ENCODE assay signal across 17 cellular contexts in the genomic region with DNA sequence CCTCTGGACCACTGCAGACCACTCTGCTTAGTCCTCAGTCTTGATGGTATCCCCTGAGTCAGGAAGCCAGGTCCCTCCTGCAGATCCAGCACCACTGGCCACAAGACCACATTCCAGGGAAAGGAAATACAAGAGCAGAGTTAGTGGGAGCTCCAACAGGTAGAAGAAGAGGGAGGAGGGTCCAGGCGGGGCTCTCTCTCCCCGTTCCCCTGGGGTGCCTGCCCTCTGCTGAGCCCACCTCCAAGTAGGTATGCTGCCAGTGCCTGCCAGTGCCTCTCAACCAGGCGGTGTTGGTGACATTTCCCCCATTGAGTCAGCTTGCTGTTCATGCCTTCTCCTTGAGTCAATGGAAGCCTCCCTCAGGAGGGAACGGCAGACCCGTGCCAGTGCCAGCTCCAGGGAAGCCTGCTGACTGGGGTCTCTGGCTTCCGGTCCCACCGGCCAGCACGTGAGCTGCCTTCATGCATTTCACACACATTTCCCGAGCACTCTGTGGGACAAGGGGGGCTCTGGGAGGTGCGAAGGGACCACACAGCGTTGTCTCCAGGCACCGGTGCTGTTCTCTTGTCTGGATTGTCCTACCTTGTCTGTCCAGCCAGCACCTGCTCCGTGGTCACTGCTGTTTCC.
"Had no signal": no experiment of that assay in that cellular context is flagged by ENCODE, and none has a peak within 500 bp of the region (broad histone marks: within the 10 kb centered on the region; RNA-seq: fewer than 3 reads in every experiment).

No MANE protein-coding gene starts in this region.

- H3K9me3 ChIP-seq: adrenal gland, colonic mucosa, esophagus muscularis mucosa, SK-N-SH, tibial nerve had no signal

- H3K36me3 ChIP-seq: adrenal gland, cardiac muscle cell, colonic mucosa, esophagus muscularis mucosa, tibial nerve had no signal

- H3K4me1 ChIP-seq: adrenal gland, colonic mucosa had no signal

- DNase-seq: activated CD4-positive, alpha-beta T cell treated with anti-CD3 and anti-CD28 coated beads, Interleukin-2, amount 50 U/mL, for 48 hours; activated CD8-positive, alpha-beta memory T cell treated with anti-CD3 and anti-CD28 coated beads, Interleukin-2, amount 10 ng/mL, durations not matched to agents 7 days and 5 days; activated effector memory CD4-positive, alpha-beta T cell treated with Interleukin-2 at 50 U/mL for 16 hours; activated T-cell treated with anti-CD3 and anti-CD28 coated beads, Interleukin-2, amount 50 U/mL, for 24 hours; colonic mucosa; effector CD4-positive, alpha-beta T cell; hypothalamus; kidney glomerular epithelial cell; SK-N-SH; stimulated activated CD4-positive, alpha-beta T cell treated with anti-CD3 and anti-CD28 coated beads, Interleukin-12 subunit alpha, Interleukin-12 subunit beta, amount 100 ng/mL, for 4 hours; stimulated activated CD4-positive, alpha-beta T cell treated with anti-CD3 and anti-CD28 coated beads, Interleukin-2, amount 100 ng/mL, for 24 hours; T-cell; T1000 had no signal

- ATAC-seq: activated CD8-positive, alpha-beta memory T cell treated with anti-CD3 and anti-CD28 coated beads, Interleukin-2, amount 10 ng/mL, durations not matched to agents 7 days and 5 days; T-cell had no signal

- H3K4me3 ChIP-seq: adrenal gland, cardiac muscle cell, colonic mucosa, esophagus muscularis mucosa, tibial nerve had no signal

- H3K27ac ChIP-seq: adrenal gland, cardiac muscle cell, colonic mucosa, esophagus muscularis mucosa, tibial nerve had no signal

- H3K27me3 ChIP-seq: adrenal gland, cardiac muscle cell, colonic mucosa, esophagus muscularis mucosa, tibial nerve had no signal

- H3K4me2 ChIP-seq: SK-N-SH had no signal

- H3K9ac ChIP-seq: SK-N-SH had no signal
